8 cellular contexts compared by ENCODE assay signal in the genomic region with DNA sequence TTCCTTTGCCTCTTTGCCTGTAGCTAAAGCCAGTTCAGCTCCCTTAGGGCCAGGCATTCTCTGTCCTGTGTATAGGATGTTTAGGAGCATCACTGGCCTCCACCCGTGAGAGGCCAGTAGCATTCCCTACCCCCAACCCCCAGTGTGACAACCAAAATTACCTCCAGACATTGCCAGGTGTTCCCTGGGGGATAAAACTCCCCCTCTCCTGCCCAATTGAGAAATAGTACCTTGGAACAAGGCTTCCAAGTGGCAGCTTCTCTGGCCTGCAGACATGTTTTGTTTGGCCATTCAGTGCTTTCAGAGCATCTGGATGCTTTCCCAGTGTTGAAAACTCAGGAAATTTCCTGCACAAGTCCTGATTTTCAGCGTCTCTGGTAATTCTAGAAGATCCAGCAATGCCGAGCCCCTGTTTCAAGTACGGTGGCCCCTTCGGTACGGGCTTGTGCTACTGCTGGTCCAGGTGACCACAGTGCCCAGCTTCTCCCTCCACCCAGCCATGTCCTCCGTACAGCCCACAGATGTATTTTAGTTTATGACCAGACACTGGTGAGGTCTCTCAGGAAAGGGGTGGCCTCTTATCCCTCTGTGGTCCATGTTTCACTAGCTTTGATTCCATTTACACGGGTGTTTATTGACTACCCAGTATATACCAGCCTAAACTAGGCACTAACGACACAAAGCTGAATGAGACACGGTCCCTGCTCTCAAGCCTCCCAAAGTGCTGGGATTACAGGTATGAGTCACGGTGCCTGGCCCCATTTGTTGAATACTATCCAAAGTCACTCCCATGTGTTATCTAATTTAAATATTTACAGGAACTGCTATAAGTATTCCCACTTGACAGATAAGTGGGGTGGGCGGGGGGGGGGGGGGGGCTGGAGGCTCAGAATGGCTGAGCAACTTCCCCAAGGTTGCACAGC.
DNase-seq lines count a peak whose midpoint lies in the region; ATAC-seq and TF ChIP-seq lines count a peak whose summit lies in the region.
"Had no signal": no experiment of that assay in that cellular context is flagged by ENCODE, and none has a peak within 500 bp of the region (broad histone marks: within the 10 kb centered on the region; RNA-seq: fewer than 3 reads in every experiment).

No MANE protein-coding gene starts in this region.

- no peak overlapping the region for H3K4me3 ChIP-seq in body of pancreas
- no peak overlapping the region for H3K4me3 ChIP-seq in thyroid gland (replicated peaks in 1 of 3)
- H3K4me3 ChIP-seq: suprapubic skin had no signal

- intact Hi-C loops in body of pancreas (cut with DNase I), result no loop called here
- intact Hi-C loops in thyroid gland (cut with DNase I), result no loop called here

- 21 to 37% methylated on average over 10 to 12 of the region's 12 CpGs for WGBS in body of pancreas, 2 donors
- 24 to 28% methylated on average over 11 of the region's 12 CpGs for WGBS in thyroid gland, 2 donors

- TF ChIP-seq CTCF in body of pancreas (IDR thresholded peaks at IDR 0.05) (no peak), thyroid gland (IDR thresholded peaks at IDR 0.05) (no peak)

- H3K9me3 ChIP-seq in body of pancreas, result no peaks in the 10 kb centered on the region
- no peaks in the 10 kb centered on the region for H3K9me3 ChIP-seq in thyroid gland
- H3K9me3 ChIP-seq: suprapubic skin had no signal

- H3K27me3 ChIP-seq in body of pancreas, result no peaks in the 10 kb centered on the region
- H3K27me3 ChIP-seq in thyroid gland, result no peaks in the 10 kb centered on the region
- H3K27me3 ChIP-seq: suprapubic skin had no signal

- H3K4me1 ChIP-seq in body of pancreas (peaks cover 21% of the 10 kb centered on the region), thyroid gland (peaks cover 11 to 18% of the 10 kb centered on the region in 2 donors)

- H3K36me3 ChIP-seq in body of pancreas (replicated peaks in 1 of 2; ENCODE audit: insufficient read depth in 1 of 2, low read depth in 2 of 2) (no peaks in the 10 kb centered on the region), thyroid gland (no peaks in the 10 kb centered on the region)
- H3K36me3 ChIP-seq: suprapubic skin had no signal

- peak; percentile 31 for DNase-seq in LoVo (ENCODE audit: low spot score)
- DNase-seq in body of pancreas, result peak; percentile 63 to 81 (median 76)
- DNase-seq in kidney glomerular epithelial cell (lab: John Stamatoyannopoulos, UW), result peak; percentile 4
- peak; percentile 77 to 78 for DNase-seq in thyroid gland
- no peak for DNase-seq in stimulated activated CD4-positive, alpha-beta T cell treated with anti-CD3 and anti-CD28 coated beads, Interleukin-2, amount 100 ng/mL, for 24 hours
- no peak for DNase-seq in stimulated activated CD4-positive, alpha-beta T cell treated with anti-CD3 and anti-CD28 coated beads, Interleukin-4, amount 100 ng/mL, for 24 hours

- peak overlapping the region; percentile 44 to 78 (median 64) for H3K27ac ChIP-seq in body of pancreas
- H3K27ac ChIP-seq in thyroid gland, result peak overlapping the region; percentile 45 to 98 (median 84)
- H3K27ac ChIP-seq: suprapubic skin had no signal

- peak; percentile 91 for ATAC-seq in body of pancreas
- no peak for ATAC-seq in GM18870 (IDR thresholded peaks at IDR 0.05; ENCODE audit: unreplicated experiment)

- TF ChIP-seq POLR2A in body of pancreas (IDR thresholded peaks at IDR 0.05), result peak in 2 of 3 donors; percentile 24 to 27
- peak in 1 of 2 donors; percentile 8 for TF ChIP-seq POLR2A in thyroid gland (IDR thresholded peaks at IDR 0.05)

Comparison
In these comparisons a context has a peak if more than half of its experiments do, and no peak if none do; other contexts are left out.
1. DNase-seq: peak in LoVo (single experiment), body of pancreas (4 of 4), kidney glomerular epithelial cell (single experiment) and thyroid gland (2 of 2); none in stimulated activated CD4-positive, alpha-beta T cell treated with anti-CD3 and anti-CD28 coated beads, Interleukin-2, amount 100 ng/mL, for 24 hours (0 of 2) and stimulated activated CD4-positive, alpha-beta T cell treated with anti-CD3 and anti-CD28 coated beads, Interleukin-4, amount 100 ng/mL, for 24 hours (single experiment).